Comparison of ENCODE assay signal across 11 cellular contexts in genomic region chr1:39701092-39701460, GRCh38. TPM values are rescaled to one million over a fixed set of nuclear protein-coding genes. Genes with fewer than 3 reads are reported as not detected.
A peak's percentile ranks its signal among the peaks of the same experiment; 100 is the strongest.
DNase-seq lines count a peak whose midpoint lies in the region; ATAC-seq and TF ChIP-seq lines count a peak whose summit lies in the region.
"Had no signal": no experiment of that assay in that cellular context is flagged by ENCODE, and none has a peak within 500 bp of the region (broad histone marks: within the 10 kb centered on the region; RNA-seq: fewer than 3 reads in every experiment).

No MANE protein-coding gene starts in this region.

- no peak overlapping the region for H2BK120ac ChIP-seq in mesenchymal stem cell (ENCODE audit: low read depth, low read length)

- H3K9ac ChIP-seq in mesenchymal stem cell (ENCODE audit: low read length) = no peak overlapping the region

- H4K91ac ChIP-seq in mesenchymal stem cell (ENCODE audit: low read length) = no peak overlapping the region

- DNase-seq in AG04450 (ENCODE audit: low read depth, low spot score) (no peak), NCI-H1092 treated with DMSO at 0.1 percent for 48 hours (lab: John Stamatoyannopoulos, UW) (peak; percentile 100), choroid plexus epithelial cell (ENCODE audit: low read depth) (peak; percentile 91), mesenchymal stem cell (peak; percentile 41), GF-D8 (lab: John Stamatoyannopoulos, UW) (no peak)
- DNase-seq: activated naive CD4-positive, alpha-beta T cell treated with Interleukin-2 at 50 U/mL for 16 hours; foreskin melanocyte; T1000 had no signal

- H3K27me3 ChIP-seq in AG04450 (ENCODE audit: control insufficient read depth, insufficient read depth, low read length) = peaks cover 47% of the 10 kb centered on the region
- peaks cover 65 to 73% of the 10 kb centered on the region in 2 experiments for H3K27me3 ChIP-seq in mesenchymal stem cell (ENCODE audit: control insufficient read depth in 1 of 2, insufficient read depth in 1 of 2, low read length in 2 of 2)

- no peaks in the 10 kb centered on the region for H3K79me1 ChIP-seq in mesenchymal stem cell (replicated peaks; ENCODE audit: low read length, poor library complexity, severe bottlenecking)

- H3K27ac ChIP-seq in AG04450 (ENCODE audit: low read depth, low read length) (no peak overlapping the region), mesenchymal stem cell (ENCODE audit: low read length, poor library complexity, severe bottlenecking) (no peak overlapping the region)

- no peak overlapping the region for H2BK12ac ChIP-seq in mesenchymal stem cell (ENCODE audit: low read length in 2 of 2)

- CTCF ChIA-PET in AG04450 (lab: Charles Lee) = interaction anchor here (1.0 to 2.5 kb wide), 2 partner anchors 31 to 43 kb away, joined by 3 to 8 read pairs; no protein-coding TSS in a partner anchor

- H2AFZ ChIP-seq in mesenchymal stem cell (ENCODE audit: low read depth, low read length) = no peak overlapping the region

- no peaks in the 10 kb centered on the region for H3K36me3 ChIP-seq in mesenchymal stem cell (ENCODE audit: control insufficient read depth in 1 of 2, insufficient read depth in 2 of 2, low read depth in 1 of 2, low read length in 2 of 2)

- H3K18ac ChIP-seq in mesenchymal stem cell (ENCODE audit: low read depth in 1 of 2, low read length in 2 of 2) = no peak overlapping the region

- H3K4me1 ChIP-seq in mesenchymal stem cell (ENCODE audit: control insufficient read depth, insufficient read depth, low read depth, low read length) = no peaks in the 10 kb centered on the region

- 20% methylated on average over 10 of the region's 12 CpGs for WGBS in mesenchymal stem cell

- no peak overlapping the region for H2BK5ac ChIP-seq in mesenchymal stem cell (ENCODE audit: low read depth, low read length, poor library complexity, severe bottlenecking)

- no peak for ATAC-seq in HG03097 (IDR thresholded peaks at IDR 0.05; ENCODE audit: low FRiP score, unreplicated experiment)
- ATAC-seq in GM21737 (IDR thresholded peaks at IDR 0.05; ENCODE audit: unreplicated experiment) = no peak
- no peak for ATAC-seq in GM19328 (IDR thresholded peaks at IDR 0.05; ENCODE audit: unreplicated experiment)

- H3K4ac ChIP-seq in mesenchymal stem cell (ENCODE audit: low read depth in 1 of 2, low read length in 2 of 2) = no peak overlapping the region

- no peak overlapping the region for H3K4me2 ChIP-seq in mesenchymal stem cell (ENCODE audit: low read length, poor library complexity, severe bottlenecking)

- H3K14ac ChIP-seq in mesenchymal stem cell (ENCODE audit: low read length in 2 of 2) = no peak overlapping the region

- POLR2A ChIA-PET in AG04450 (lab: Yijun Ruan, JAX) = no interaction called here

- H3K9me3 ChIP-seq in AG04450 (ENCODE audit: control insufficient read depth, insufficient read depth, low read length) (no peaks in the 10 kb centered on the region), mesenchymal stem cell (ENCODE audit: control insufficient read depth, low read length) (peaks cover 8% of the 10 kb centered on the region)

- no peak overlapping the region for H2BK15ac ChIP-seq in mesenchymal stem cell (ENCODE audit: low read depth, poor library complexity, severe bottlenecking)

- H3K23ac ChIP-seq in mesenchymal stem cell (ENCODE audit: low read length in 2 of 2) = no peak overlapping the region

- H3K4me3 ChIP-seq in AG04450 (ENCODE audit: low read depth, low read length) (peak overlapping the region; percentile 39), choroid plexus epithelial cell (ENCODE audit: low read depth, low read length) (peak overlapping the region; percentile 44), mesenchymal stem cell (ENCODE audit: insufficient read depth in 1 of 2, low read depth in 1 of 2, low read length in 2 of 2) (peak overlapping the region in 1 of 2 experiments; percentile 18)

- TF ChIP-seq CTCF in AG04450 (IDR thresholded peaks at IDR 0.05; ENCODE audit: low read depth, low read length) (no peak), choroid plexus epithelial cell (conservative IDR thresholded peaks at IDR 0.05; ENCODE audit: low read depth, low read length) (no peak)

- no peak overlapping the region for H2AK5ac ChIP-seq in mesenchymal stem cell (ENCODE audit: low read length, severe bottlenecking)

- H4K8ac ChIP-seq in mesenchymal stem cell (ENCODE audit: low read length) = no peak overlapping the region

RNA-seq across cellular contexts. Expression of gene HPCAL4, which starts 9.8 kb away (rescaled TPM):
- polyA plus RNA-seq in AG04450 (2011; rRNA removed) = not detected in 2 replicates
- not detected in 2 replicates for polyA minus RNA-seq in AG04450 (2011; rRNA and poly(A)+ RNA removed)
- polyA plus RNA-seq in mesenchymal stem cell (2013, experiment 1 of 2) = 0.01 TPM
- polyA plus RNA-seq in mesenchymal stem cell (2013, experiment 2 of 2) = 0.01 TPM

RNA-seq across cellular contexts. Expression of gene NT5C1A, which starts 29.2 kb away (rescaled TPM):
- polyA plus RNA-seq in AG04450 (2011; rRNA removed) = not detected in 2 replicates
- polyA minus RNA-seq in AG04450 (2011; rRNA and poly(A)+ RNA removed) = 0.18 TPM in 1 of 2 replicates, not detected in the other
- polyA plus RNA-seq in mesenchymal stem cell (2013, experiment 1 of 2) = 0.12 TPM
- 0.25 TPM for polyA plus RNA-seq in mesenchymal stem cell (2013, experiment 2 of 2)

RNA-seq across cellular contexts. Expression of gene PPIE, which starts 37.6 kb away (rescaled TPM):
- polyA plus RNA-seq in AG04450 (2011; rRNA removed) = 68.0 and 72.5 TPM in 2 replicates
- 22.8 and 23.1 TPM in 2 replicates for polyA minus RNA-seq in AG04450 (2011; rRNA and poly(A)+ RNA removed)
- polyA plus RNA-seq in mesenchymal stem cell (2013, experiment 1 of 2) = 30.7 TPM
- 30.4 TPM for polyA plus RNA-seq in mesenchymal stem cell (2013, experiment 2 of 2)

Comparison
In these comparisons a context has a peak if more than half of its experiments do, and no peak if none do; other contexts are left out.
1. DNase-seq: peak in NCI-H1092 treated with DMSO at 0.1 percent for 48 hours (single experiment), choroid plexus epithelial cell (single experiment) and mesenchymal stem cell (single experiment); none in AG04450 (single experiment) and GF-D8 (single experiment).